ENCODE assay signal across 15 cellular contexts in genomic region chr9:32928912-32929311, GRCh38.
DNase-seq lines count a peak whose midpoint lies in the region; TF ChIP-seq lines count a peak whose summit lies in the region.
"Had no signal": no experiment of that assay in that cellular context is flagged by ENCODE, and none has a peak within 500 bp of the region (broad histone marks: within the 10 kb centered on the region; RNA-seq: fewer than 3 reads in every experiment).

No MANE protein-coding gene starts in this region.

- H3K27ac Mint-ChIP-seq in MCF 10A (ENCODE audit: low read depth, unreplicated experiment) (no peak overlapping the region), mesothelial cell of epicardium (peak overlapping the region; percentile 10)
- H3K27ac Mint-ChIP-seq: CD8-positive, alpha-beta T cell had no signal

- no peaks in the 10 kb centered on the region for H3K27me3 ChIP-seq in breast epithelium
- H3K27me3 ChIP-seq: BLaER1 had no signal

- no peaks in the 10 kb centered on the region for H3K36me3 ChIP-seq in breast epithelium
- H3K36me3 ChIP-seq: BLaER1 had no signal

- CTCF ChIA-PET in MCF 10A (lab: Yijun Ruan, JAX), result interaction anchor here (0.6 to 0.7 kb wide), 2 partner anchors 124 to 444 kb away, joined by 3 to 4 read pairs; no protein-coding TSS in a partner anchor

- DNase-seq in MCF 10A (ENCODE audit: unreplicated experiment), result peak; percentile 5
- no peak for DNase-seq in breast epithelium (ENCODE audit: low spot score in 2 of 2)
- peak; percentile 85 for DNase-seq in NCI-H69 (lab: John Stamatoyannopoulos, UW)
- DNase-seq in dermis blood vessel endothelial cell, result peak; percentile 21
- DNase-seq in mesothelial cell of epicardium (ENCODE audit: low spot score in 2 of 2, unreplicated experiment in 2 of 2), result no peak
- DNase-seq in Kasumi-1 (lab: John Stamatoyannopoulos, UW), result no peak
- DNase-seq in NCI-H2029 (lab: John Stamatoyannopoulos, UW), result no peak
- no peak for DNase-seq in effector CD8-positive, alpha-beta T cell (lab: John Stamatoyannopoulos, UW)
- DNase-seq: CD8-positive, alpha-beta T cell; GF-D8; MM.1S; NCI-H1105; NCI-H1694 treated with DMSO at 0.1 percent for 48 hours; SIG-M5 had no signal

- H3K4me1 Mint-ChIP-seq in MCF 10A (ENCODE audit: insufficient read depth, unreplicated experiment) (peaks cover 6% of the 10 kb centered on the region), mesothelial cell of epicardium (peaks cover 14% of the 10 kb centered on the region)

- H3K4me3 Mint-ChIP-seq in MCF 10A (ENCODE audit: unreplicated experiment) (no peak overlapping the region), mesothelial cell of epicardium (no peak overlapping the region)
- H3K4me3 Mint-ChIP-seq: CD8-positive, alpha-beta T cell had no signal

- POLR2A ChIA-PET in MCF 10A (lab: Yijun Ruan, JAX), result interaction anchor here (0.7 to 1.4 kb wide), 2 partner anchors 15 to 87 kb away, joined by 3 read pairs; no protein-coding TSS in a partner anchor

- no peaks in the 10 kb centered on the region for H3K4me1 ChIP-seq in breast epithelium
- H3K4me1 ChIP-seq: BLaER1 had no signal

- no peak for TF ChIP-seq POLR2A in breast epithelium (IDR thresholded peaks at IDR 0.05)

- H3K36me3 Mint-ChIP-seq in MCF 10A (ENCODE audit: insufficient read depth, unreplicated experiment), result no peaks in the 10 kb centered on the region
- H3K36me3 Mint-ChIP-seq in mesothelial cell of epicardium, result no peaks in the 10 kb centered on the region
- H3K36me3 Mint-ChIP-seq: CD8-positive, alpha-beta T cell had no signal

- no peak overlapping the region for H3K4me3 ChIP-seq in breast epithelium
- H3K4me3 ChIP-seq: BLaER1 had no signal

- intact Hi-C loops in MCF 10A (cut with micrococcal nuclease), result no loop called here
- intact Hi-C loops in breast epithelium (cut with DNase I; ENCODE audit: low total_unique reads), result no loop called here

- no TSS peak for BruUV-seq in MCF 10A (replicated peaks; lab: Mats Ljungman, UMichigan)

- no peaks in the 10 kb centered on the region for H3K27me3 Mint-ChIP-seq in MCF 10A (ENCODE audit: insufficient read depth, unreplicated experiment)
- peaks cover under 1% of the 10 kb centered on the region for H3K27me3 Mint-ChIP-seq in mesothelial cell of epicardium (ENCODE audit: low read depth)

- TF ChIP-seq CTCF in MCF 10A (IDR thresholded peaks at IDR 0.05; ENCODE audit: unreplicated experiment) (no peak), breast epithelium (IDR thresholded peaks at IDR 0.05) (no peak), mesothelial cell of epicardium (IDR thresholded peaks at IDR 0.05; ENCODE audit: unreplicated experiment) (no peak)

- no peaks in the 10 kb centered on the region for H3K9me3 ChIP-seq in breast epithelium
- H3K9me3 ChIP-seq: BLaER1 had no signal

- H3K9me3 Mint-ChIP-seq in MCF 10A (ENCODE audit: unreplicated experiment), result no peaks in the 10 kb centered on the region
- H3K9me3 Mint-ChIP-seq in mesothelial cell of epicardium, result no peaks in the 10 kb centered on the region
- H3K9me3 Mint-ChIP-seq: CD8-positive, alpha-beta T cell had no signal

- H3K27ac ChIP-seq in breast epithelium, result no peak overlapping the region
- H3K27ac ChIP-seq: BLaER1 had no signal

Comparison
In these comparisons a context has a peak if more than half of its experiments do, and no peak if none do; other contexts are left out.
1. DNase-seq: peak in MCF 10A (single experiment), NCI-H69 (single experiment) and dermis blood vessel endothelial cell (single experiment); none in breast epithelium (0 of 2), mesothelial cell of epicardium (0 of 2), Kasumi-1 (0 of 2), NCI-H2029 (single experiment) and effector CD8-positive, alpha-beta T cell (single experiment).